In genomic region chr4:171521726-171522125, GRCh38 we compare ENCODE assay signal across 19 cellular contexts.
"Had no signal": no experiment of that assay in that cellular context is flagged by ENCODE, and none has a peak within 500 bp of the region (broad histone marks: within the 10 kb centered on the region; RNA-seq: fewer than 3 reads in every experiment).

No MANE protein-coding gene starts in this region.

- H3K4me1 ChIP-seq: lower lobe of right lung, psoas muscle, sigmoid colon, tibial nerve, upper lobe of left lung had no signal

- H3K9me3 ChIP-seq: lower lobe of right lung, psoas muscle, sigmoid colon, thoracic aorta, tibial nerve, upper lobe of left lung had no signal

- DNase-seq: dorsolateral prefrontal cortex; effector CD4-positive, alpha-beta T cell; hypothalamus; left ventricle myocardium superior; lower lobe of right lung; naive thymus-derived CD8-positive, alpha-beta T cell; nephron progenitor cell; nucleus accumbens; psoas muscle; right cardiac atrium; sigmoid colon; stimulated activated CD4-positive, alpha-beta T cell treated with anti-CD3 and anti-CD28 coated beads, Interleukin-4, amount 100 ng/mL, for 4 hours; upper lobe of left lung had no signal

- H3K4me3 ChIP-seq: dorsolateral prefrontal cortex, lower lobe of right lung, psoas muscle, sigmoid colon, thoracic aorta, tibial nerve, upper lobe of left lung had no signal

- H3K4me3 Mint-ChIP-seq: naive thymus-derived CD8-positive, alpha-beta T cell; nephron progenitor cell; stimulated activated memory B cell treated with anti-CD40 and anti-IgM and Interleukin-4, amounts not matched to agents 10 μg/mL and 1 μg/mL and 100 μg/mL, for 72 hours; stimulated activated naive CD8-positive, alpha-beta T cell treated with anti-CD3 and anti-CD28 coated beads, Interleukin-15, Interleukin-2, amounts not matched to agents 100 ng/mL and 50 ng/mL, for 24 hours had no signal

- H3K4me1 Mint-ChIP-seq: nephron progenitor cell had no signal

- ATAC-seq: left ventricle myocardium superior; lower lobe of right lung; naive thymus-derived CD8-positive, alpha-beta T cell; psoas muscle; right cardiac atrium; stimulated activated memory B cell treated with anti-CD40 and anti-IgM and Interleukin-4, amounts not matched to agents 10 μg/mL and 1 μg/mL and 100 μg/mL, for 72 hours had no signal

- H3K27ac Mint-ChIP-seq: naive thymus-derived CD8-positive, alpha-beta T cell; nephron progenitor cell; stimulated activated memory B cell treated with anti-CD40 and anti-IgM and Interleukin-4, amounts not matched to agents 10 μg/mL and 1 μg/mL and 100 μg/mL, for 72 hours; stimulated activated naive CD8-positive, alpha-beta T cell treated with anti-CD3 and anti-CD28 coated beads, Interleukin-15, Interleukin-2, amounts not matched to agents 100 ng/mL and 50 ng/mL, for 24 hours had no signal

- H3K36me3 Mint-ChIP-seq: naive thymus-derived CD8-positive, alpha-beta T cell; stimulated activated memory B cell treated with anti-CD40 and anti-IgM and Interleukin-4, amounts not matched to agents 10 μg/mL and 1 μg/mL and 100 μg/mL, for 72 hours had no signal

- H3K9me3 Mint-ChIP-seq: nephron progenitor cell; stimulated activated memory B cell treated with anti-CD40 and anti-IgM and Interleukin-4, amounts not matched to agents 10 μg/mL and 1 μg/mL and 100 μg/mL, for 72 hours; stimulated activated naive CD8-positive, alpha-beta T cell treated with anti-CD3 and anti-CD28 coated beads, Interleukin-15, Interleukin-2, amounts not matched to agents 100 ng/mL and 50 ng/mL, for 24 hours had no signal

- H3K27ac ChIP-seq: dorsolateral prefrontal cortex, lower lobe of right lung, psoas muscle, sigmoid colon, thoracic aorta, tibial nerve, upper lobe of left lung had no signal

- H3K27me3 ChIP-seq: dorsolateral prefrontal cortex, sigmoid colon, tibial nerve, upper lobe of left lung had no signal

- H3K27me3 Mint-ChIP-seq: stimulated activated memory B cell treated with anti-CD40 and anti-IgM and Interleukin-4, amounts not matched to agents 10 μg/mL and 1 μg/mL and 100 μg/mL, for 72 hours; stimulated activated naive CD8-positive, alpha-beta T cell treated with anti-CD3 and anti-CD28 coated beads, Interleukin-15, Interleukin-2, amounts not matched to agents 100 ng/mL and 50 ng/mL, for 24 hours had no signal

- FAIRE-seq: keratinocyte, urothelium cell line had no signal

- H3K36me3 ChIP-seq: lower lobe of right lung, sigmoid colon, thoracic aorta, tibial nerve, upper lobe of left lung had no signal
